Comparison of ENCODE assay signal across 1 cellular context in the genomic region with DNA sequence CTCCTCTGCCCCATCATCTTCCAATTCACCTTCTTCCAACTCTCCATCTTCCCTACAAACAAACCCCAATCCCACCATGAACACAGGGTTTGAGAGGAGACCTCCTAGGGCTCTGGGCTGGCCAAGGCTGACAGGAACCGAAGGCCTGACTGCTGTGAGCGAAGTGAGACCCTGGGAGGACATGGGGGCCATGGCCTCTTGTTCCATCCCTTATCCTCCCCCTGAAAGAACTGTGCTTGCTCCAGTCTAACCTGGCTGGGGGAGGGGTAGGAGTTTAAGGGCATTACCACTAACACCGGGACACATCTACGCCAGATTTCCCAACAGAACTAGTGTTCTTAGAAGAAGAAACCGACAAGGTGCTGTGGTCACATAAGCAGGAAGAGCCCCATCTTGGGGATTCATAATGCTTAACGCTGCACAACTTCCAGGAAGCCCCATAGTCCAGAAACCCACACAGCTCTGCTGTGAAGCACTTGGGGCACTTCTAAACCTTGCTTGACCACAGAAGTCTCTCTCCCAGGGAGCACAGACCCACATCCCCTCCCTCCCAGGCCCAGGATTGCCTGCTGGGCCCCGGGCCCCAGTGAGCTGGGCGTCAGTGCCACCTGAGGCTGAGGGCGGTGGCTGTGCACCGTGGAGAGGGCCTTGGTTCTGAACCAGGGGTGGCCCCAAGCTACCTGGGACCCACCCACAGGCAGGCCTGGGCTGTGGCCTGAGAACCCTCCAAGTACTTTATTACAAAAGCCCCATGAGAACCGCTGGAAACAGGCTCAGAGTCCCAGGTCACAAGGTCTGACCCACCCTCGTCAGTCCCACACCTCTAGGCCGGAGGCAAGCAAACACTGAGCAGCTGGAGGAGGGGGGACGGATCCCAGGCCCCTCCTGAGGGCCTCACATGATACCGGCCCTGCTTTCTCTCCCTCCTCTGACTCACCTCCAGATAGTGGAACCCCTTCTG.
TF ChIP-seq lines count a peak whose summit lies in the region.

No MANE protein-coding gene starts in this region.

TF ChIP-seq in H1, 55 proteins besides CTCF, POLR2A, EP300 and RAD21:
- TF ChIP-seq, protein P1, sequence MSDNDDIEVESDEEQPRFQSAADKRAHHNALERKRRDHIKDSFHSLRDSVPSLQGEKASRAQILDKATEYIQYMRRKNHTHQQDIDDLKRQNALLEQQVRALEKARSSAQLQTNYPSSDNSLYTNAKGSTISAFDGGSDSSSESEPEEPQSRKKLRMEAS (IDR thresholded peaks at IDR 0.05) = no peak
- TF ChIP-seq CHD1 (IDR thresholded peaks at IDR 0.05; ENCODE audit: low read depth, low read length) = no peak
TF ChIP-seq in H1: peak in this region for 0.
